1 cellular context compared by ENCODE assay signal in genomic region chr7:101363196-101363733, GRCh38.
TF ChIP-seq lines count a peak whose summit lies in the region.

No MANE protein-coding gene starts in this region.

TF ChIP-seq in IMR-90, 13 proteins besides CTCF, POLR2A, EP300 and RAD21 (continued from another document):
- TF ChIP-seq MXI1 (IDR thresholded peaks at IDR 0.05; ENCODE audit: borderline replicate concordance, low read depth, low read length) (no peak), MAZ (IDR thresholded peaks at IDR 0.05; ENCODE audit: borderline replicate concordance, low read depth, low read length) (no peak), CHD1 (IDR thresholded peaks at IDR 0.05; ENCODE audit: low read depth, low read length) (no peak), SMC3 (IDR thresholded peaks at IDR 0.05; ENCODE audit: low read depth, low read length) (no peak), RCOR1 (IDR thresholded peaks at IDR 0.05; ENCODE audit: insufficient replicate concordance, low read length) (no peak), BHLHE40 (IDR thresholded peaks at IDR 0.05; ENCODE audit: low read depth, low read length) (no peak), ELK1 (IDR thresholded peaks at IDR 0.05; ENCODE audit: borderline replicate concordance, low read depth, low read length) (no peak), MAFK (IDR thresholded peaks at IDR 0.05; ENCODE audit: low read depth, low read length) (no peak), FOS (IDR thresholded peaks at IDR 0.05; ENCODE audit: low read depth, low read length) (no peak), RFX5 (IDR thresholded peaks at IDR 0.05; ENCODE audit: low read depth, low read length) (no peak)
- TF ChIP-seq, protein P1, sequence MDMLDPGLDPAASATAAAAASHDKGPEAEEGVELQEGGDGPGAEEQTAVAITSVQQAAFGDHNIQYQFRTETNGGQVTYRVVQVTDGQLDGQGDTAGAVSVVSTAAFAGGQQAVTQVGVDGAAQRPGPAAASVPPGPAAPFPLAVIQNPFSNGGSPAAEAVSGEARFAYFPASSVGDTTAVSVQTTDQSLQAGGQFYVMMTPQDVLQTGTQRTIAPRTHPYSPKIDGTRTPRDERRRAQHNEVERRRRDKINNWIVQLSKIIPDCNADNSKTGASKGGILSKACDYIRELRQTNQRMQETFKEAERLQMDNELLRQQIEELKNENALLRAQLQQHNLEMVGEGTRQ (IDR thresholded peaks at IDR 0.05; ENCODE audit: low read depth, low read length) = no peak
TF ChIP-seq in IMR-90: peak in this region for 0.
